In the genomic region with DNA sequence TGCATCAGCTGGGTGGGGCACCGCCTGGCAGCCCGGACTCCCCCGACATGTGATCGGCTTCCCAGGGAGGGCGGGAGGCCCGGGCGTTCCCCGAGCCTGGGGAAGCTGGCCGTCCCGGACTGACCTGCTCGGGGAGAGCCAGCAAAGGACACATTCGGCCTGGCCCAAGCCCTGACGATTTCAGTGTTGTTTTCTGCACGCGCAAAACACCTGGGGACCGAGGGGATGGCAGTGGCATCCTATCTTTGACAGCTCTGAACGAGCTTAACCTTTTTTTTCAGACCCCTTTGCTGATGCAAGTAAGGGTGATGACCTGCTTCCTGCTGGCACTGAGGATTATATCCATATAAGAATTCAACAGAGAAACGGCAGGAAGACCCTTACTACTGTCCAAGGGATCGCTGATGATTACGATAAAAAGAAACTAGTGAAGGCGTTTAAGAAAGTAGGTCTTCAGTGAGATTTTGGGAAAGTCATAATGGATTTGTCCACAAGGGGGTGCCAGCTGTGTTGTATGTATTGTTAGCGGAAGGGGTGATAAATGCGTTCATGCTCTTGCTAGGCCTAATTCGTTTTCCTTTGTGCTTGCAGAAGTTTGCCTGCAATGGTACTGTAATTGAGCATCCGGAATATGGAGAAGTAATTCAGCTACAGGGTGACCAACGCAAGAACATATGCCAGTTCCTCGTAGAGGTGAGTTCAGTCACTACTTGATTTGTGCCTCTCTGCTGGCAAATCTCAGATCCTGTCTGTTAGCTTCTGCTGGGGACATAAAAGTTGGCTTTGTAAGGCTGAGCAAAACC, we compare ENCODE assay signal across 7 cellular contexts. TPM values are rescaled to one million over a fixed set of nuclear protein-coding genes. Genes with fewer than 3 reads are reported as not detected.
DNase-seq lines count a peak whose midpoint lies in the region; ATAC-seq, FAIRE-seq and TF ChIP-seq lines count a peak whose summit lies in the region.

No MANE protein-coding gene starts in this region.

- H3K27ac ChIP-seq in MM.1S (ENCODE audit: low read length), result peak overlapping the region; percentile 99

- no peak for FAIRE-seq in frontal cortex (lab: Jason Lieb, UNC)

- peaks cover 43% of the 10 kb centered on the region for H3K4me1 Mint-ChIP-seq in activated B cell treated with CpG ODN at 0.5 μM for 24 hours
- peaks cover 10% of the 10 kb centered on the region for H3K4me1 Mint-ChIP-seq in type B pancreatic cell (ENCODE audit: unreplicated experiment)

- H3K4me2 ChIP-seq in MM.1S (ENCODE audit: low read depth, low read length), result peak overlapping the region; percentile 68

- peaks cover 24% of the 10 kb centered on the region for H4K20me1 ChIP-seq in MM.1S (ENCODE audit: insufficient read depth, low read length)

- CTCF ChIA-PET in activated B cell treated with CpG ODN at 0.5 μM for 24 hours (lab: Charles Lee), result interaction anchor here (1.0 to 5.5 kb wide), 6 partner anchors 12 to 1043 kb away, joined by 3 to 72 read pairs (median 20); no protein-coding TSS in a partner anchor

- ATAC-seq in activated B cell treated with CpG ODN at 0.5 μM for 24 hours (ENCODE audit: low read depth), result no peak

- H3K9me3 Mint-ChIP-seq in activated B cell treated with CpG ODN at 0.5 μM for 24 hours, result no peaks in the 10 kb centered on the region
- no peaks in the 10 kb centered on the region for H3K9me3 Mint-ChIP-seq in type B pancreatic cell

- H3K27me3 Mint-ChIP-seq in activated B cell treated with CpG ODN at 0.5 μM for 24 hours (no peaks in the 10 kb centered on the region), type B pancreatic cell (peaks cover 3% of the 10 kb centered on the region)

- H3K9me2 ChIP-seq in MM.1S (replicated peaks; ENCODE audit: insufficient read depth, low read length), result no peaks in the 10 kb centered on the region

- H3K36me3 ChIP-seq in MM.1S (replicated peaks; ENCODE audit: insufficient read depth, low read length), result peaks cover 37% of the 10 kb centered on the region

- intact Hi-C loops in activated B cell treated with CpG ODN at 0.5 μM for 24 hours (cut with micrococcal nuclease), result loop anchor here (1.0 to 5.0 kb wide), 4 partner anchors 98 to 1472 kb away; partner anchors contain the start of genes JUP and WIPF2

- H3K79me2 ChIP-seq in MM.1S (ENCODE audit: low read length), result peaks cover 30% of the 10 kb centered on the region

- DNase-seq in GM10266 (ENCODE audit: extremely low spot score), result no peak
- peak; percentile 74 for DNase-seq in MM.1S
- no peak for DNase-seq in activated B cell treated with CpG ODN at 0.5 μM for 24 hours
- DNase-seq in effector CD8-positive, alpha-beta T cell (lab: John Stamatoyannopoulos, UW), result peak; percentile 19
- DNase-seq in myocyte (ENCODE audit: low read depth), result peak; percentile 74
- DNase-seq in type B pancreatic cell (ENCODE audit: extremely low spot score, unreplicated experiment), result no peak
- no peak for DNase-seq in frontal cortex (ENCODE audit: low spot score in 2 of 2)

- no peaks in the 10 kb centered on the region for H3K27me3 ChIP-seq in MM.1S (replicated peaks; ENCODE audit: insufficient read depth, low read length)

- peak overlapping the region; percentile 99 for H3K27ac Mint-ChIP-seq in activated B cell treated with CpG ODN at 0.5 μM for 24 hours
- peak overlapping the region; percentile 98 for H3K27ac Mint-ChIP-seq in type B pancreatic cell

- TF ChIP-seq CTCF in GM10266 (IDR thresholded peaks at IDR 0.05; ENCODE audit: control insufficient read depth, insufficient read depth, low read depth, missing control alignments), result peak; percentile 49
- peak; percentile 74 for TF ChIP-seq CTCF in MM.1S (IDR thresholded peaks at IDR 0.05; ENCODE audit: low read length)
- no peak for TF ChIP-seq CTCF in activated B cell treated with CpG ODN at 0.5 μM for 24 hours (IDR thresholded peaks at IDR 0.05)
- peak; percentile 90 for TF ChIP-seq CTCF in type B pancreatic cell (conservative IDR thresholded peaks at IDR 0.05)

- no peak overlapping the region for H2AFZ ChIP-seq in MM.1S (ENCODE audit: low read length)

- peaks cover 12% of the 10 kb centered on the region for H3K4me1 ChIP-seq in MM.1S (ENCODE audit: low read length)

- POLR2A ChIA-PET in activated B cell treated with CpG ODN at 0.5 μM for 24 hours (lab: Charles Lee), result interaction anchor here (0.5 to 9.6 kb wide), 54 partner anchors 11 to 1829 kb away, joined by 3 to 421 read pairs (median 5); partner anchors contain the start of genes ACLY, CNP, DNAJC7 and FKBP10

- H3K4me3 ChIP-seq in MM.1S (ENCODE audit: low read length), result peak overlapping the region; percentile 100

- H3K36me3 Mint-ChIP-seq in activated B cell treated with CpG ODN at 0.5 μM for 24 hours (ENCODE audit: low read depth) (peaks cover 59% of the 10 kb centered on the region), type B pancreatic cell (peaks cover 32% of the 10 kb centered on the region)

- H3K9me3 ChIP-seq in MM.1S (replicated peaks; ENCODE audit: insufficient read depth, low read length), result no peaks in the 10 kb centered on the region

- peaks cover 61% of the 10 kb centered on the region for H3F3A ChIP-seq in MM.1S (ENCODE audit: insufficient read depth, low read length)

- peak overlapping the region; percentile 100 for H3K9ac ChIP-seq in MM.1S (ENCODE audit: low read length)

- peak overlapping the region; percentile 95 for H3K4me3 Mint-ChIP-seq in activated B cell treated with CpG ODN at 0.5 μM for 24 hours
- peak overlapping the region; percentile 97 for H3K4me3 Mint-ChIP-seq in type B pancreatic cell

RNA-seq across cellular contexts. Expression of gene EIF1, which starts 1.0 kb away (rescaled TPM):
- total RNA-seq in activated B cell treated with CpG ODN at 0.5 μM for 24 hours (843 and 900 TPM in 2 replicates), myocyte (78.1 and 112 TPM in 2 replicates), type B pancreatic cell (ENCODE audit: low replicate concordance) (677 and 972 TPM in 2 replicates), frontal cortex (70.1 TPM)
- 1,247 TPM for polyA plus RNA-seq in myocyte (2012)

RNA-seq across cellular contexts. Expression of gene GAST, which starts 22.4 kb away (rescaled TPM):
- total RNA-seq in activated B cell treated with CpG ODN at 0.5 μM for 24 hours (not detected in 2 replicates), myocyte (not detected in 2 replicates), type B pancreatic cell (ENCODE audit: low replicate concordance) (119 and 193 TPM in 2 replicates), frontal cortex (not detected)
- polyA plus RNA-seq in myocyte (2012), result not detected

RNA-seq across cellular contexts. Expression of gene HAP1, which starts 44.7 kb away (rescaled TPM):
- total RNA-seq in activated B cell treated with CpG ODN at 0.5 μM for 24 hours, result 0.10 and 0.11 TPM in 2 replicates
- total RNA-seq in myocyte, result 0.16 TPM in 1 of 2 replicates, not detected in the other
- polyA plus RNA-seq in myocyte (2012), result 0.01 TPM
- 4.3 and 11.6 TPM in 2 replicates for total RNA-seq in type B pancreatic cell (ENCODE audit: low replicate concordance)
- total RNA-seq in frontal cortex, result under 0.01 TPM

Comparison
In these comparisons a context has a peak if more than half of its experiments do, and no peak if none do; other contexts are left out.
1. DNase-seq: peak in MM.1S (single experiment), effector CD8-positive, alpha-beta T cell (single experiment) and myocyte (single experiment); none in GM10266 (single experiment), activated B cell treated with CpG ODN at 0.5 μM for 24 hours (single experiment), type B pancreatic cell (single experiment) and frontal cortex (0 of 2).
2. RNA of gene GAST, which starts 22.4 kb away (total RNA-seq): 119 to 193 TPM in type B pancreatic cell; not detected in activated B cell treated with CpG ODN at 0.5 μM for 24 hours, not detected in myocyte and not detected in frontal cortex (single experiment); every median in the first group is over 100 times any median in the second.